ENCODE assay signal across 14 cellular contexts in genomic region chr4:79623125-79623905, GRCh38.
DNase-seq lines count a peak whose midpoint lies in the region; ATAC-seq and TF ChIP-seq lines count a peak whose summit lies in the region.
"Had no signal": no experiment of that assay in that cellular context is flagged by ENCODE, and none has a peak within 500 bp of the region (broad histone marks: within the 10 kb centered on the region; RNA-seq: fewer than 3 reads in every experiment).

No MANE protein-coding gene starts in this region.

- H3K79me1 ChIP-seq in mesendoderm (ENCODE audit: low read length): no peaks in the 10 kb centered on the region

- no peak overlapping the region for H3K18ac ChIP-seq in mesendoderm (ENCODE audit: low read length)

- no peak overlapping the region for H4K5ac ChIP-seq in mesendoderm (ENCODE audit: low read length)

- H3K4ac ChIP-seq in mesendoderm (ENCODE audit: low read depth, low read length): no peak overlapping the region

- H2BK120ac ChIP-seq in mesendoderm (ENCODE audit: low read depth, low read length): no peak overlapping the region

- H3K56ac ChIP-seq in mesendoderm (ENCODE audit: low read length): no peak overlapping the region

- H3K79me2 ChIP-seq in mesendoderm (ENCODE audit: control insufficient read depth, insufficient read depth, low read length): no peaks in the 10 kb centered on the region

- no CpG with 5 or more reads among the region's 12 CpGs for WGBS in mesendoderm (ENCODE audit: extremely low coverage, insufficient coverage, low lambda C conversion rate)

- DNase-seq in Right ventricle myocardium inferior (ENCODE audit: missing footprints): no peak
- DNase-seq in cardiac septum (ENCODE audit: low spot score): no peak
- peak; percentile 3 for DNase-seq in choroid plexus epithelial cell (ENCODE audit: low read depth)
- peak; percentile 14 for DNase-seq in occipital lobe (lab: John Stamatoyannopoulos, UW)
- no peak for DNase-seq in posterior vena cava (ENCODE audit: low spot score)
- no peak for DNase-seq in kidney glomerular epithelial cell (lab: John Stamatoyannopoulos, UW)
- no peak for DNase-seq in mesendoderm
- DNase-seq in GM19240 (ENCODE audit: insufficient read length, low spot score): no peak
- DNase-seq: activated naive CD8-positive, alpha-beta T cell treated with anti-CD3 and anti-CD28 coated beads, Interleukin-2, amount 10 ng/mL, durations not matched to agents 7 days and 5 days; foreskin melanocyte; NCI-H2081 treated with DMSO at 0.1 percent for 48 hours; stimulated activated CD4-positive, alpha-beta T cell treated with anti-CD3 and anti-CD28 coated beads, Interleukin-4, amount 100 ng/mL, for 24 hours; T-helper 17 cell had no signal

- H3K9ac ChIP-seq in mesendoderm (ENCODE audit: low read length): no peak overlapping the region

- no peak overlapping the region for H2BK15ac ChIP-seq in mesendoderm (replicated peaks; ENCODE audit: low read depth)

- TF ChIP-seq CTCF in choroid plexus epithelial cell (conservative IDR thresholded peaks at IDR 0.05; ENCODE audit: low read depth, low read length): no peak

- no peak overlapping the region for H2AK5ac ChIP-seq in mesendoderm (ENCODE audit: low read length)

- H3K23ac ChIP-seq in mesendoderm (ENCODE audit: low read length): no peak overlapping the region

- H3K36me3 ChIP-seq in mesendoderm (ENCODE audit: control insufficient read depth, insufficient read depth, low read length): no peaks in the 10 kb centered on the region

- peak; percentile 39 for ATAC-seq in Right ventricle myocardium inferior
- ATAC-seq: HCT116, T-helper 17 cell had no signal

- H3K4me3 ChIP-seq in choroid plexus epithelial cell (ENCODE audit: low read depth, low read length) (no peak overlapping the region), mesendoderm (ENCODE audit: low read length) (no peak overlapping the region)

- intact Hi-C loops in Right ventricle myocardium inferior (cut with DNase I) (no loop called here), cardiac septum (cut with DNase I) (no loop called here), posterior vena cava (cut with DNase I) (no loop called here)

- H3K4me2 ChIP-seq in mesendoderm (ENCODE audit: low read length): no peak overlapping the region

- no peak overlapping the region for H4K8ac ChIP-seq in mesendoderm (ENCODE audit: low read depth, low read length)

- H3K4me1 ChIP-seq in mesendoderm (ENCODE audit: control insufficient read depth, low read depth, low read length): no peaks in the 10 kb centered on the region

- H2BK5ac ChIP-seq in mesendoderm (ENCODE audit: low read length): no peak overlapping the region

- H3K27ac ChIP-seq in mesendoderm (ENCODE audit: low read depth, low read length): no peak overlapping the region

- H3K27me3 ChIP-seq in mesendoderm (ENCODE audit: insufficient read depth, low read length, poor library complexity): no peaks in the 10 kb centered on the region

Comparison
In these comparisons a context has a peak if more than half of its experiments do, and no peak if none do; other contexts are left out.
1. DNase-seq: peak in choroid plexus epithelial cell (single experiment) and occipital lobe (single experiment); none in Right ventricle myocardium inferior (single experiment), cardiac septum (single experiment), posterior vena cava (single experiment), kidney glomerular epithelial cell (single experiment), mesendoderm (single experiment) and GM19240 (single experiment).